8 cellular contexts compared by ENCODE assay signal in genomic region chr11:126194121-126194543, GRCh38. TPM values are rescaled to one million over a fixed set of nuclear protein-coding genes. Genes with fewer than 3 reads are reported as not detected.
DNase-seq lines count a peak whose midpoint lies in the region; ATAC-seq, FAIRE-seq and TF ChIP-seq lines count a peak whose summit lies in the region.

No MANE protein-coding gene starts in this region.

- H3K9me3 ChIP-seq in BE2C: no peaks in the 10 kb centered on the region
- H3K9me3 ChIP-seq in adipocyte (ENCODE audit: control insufficient read depth, low read length): no peaks in the 10 kb centered on the region

- H3K36me3 ChIP-seq in BE2C (peaks cover 75% of the 10 kb centered on the region), adipocyte (ENCODE audit: control insufficient read depth, insufficient read depth, low read length, severe bottlenecking) (peaks cover 40% of the 10 kb centered on the region)

- intact Hi-C loops in left ventricle myocardium superior (cut with micrococcal nuclease): loop anchor here (5.0 kb wide), 1 partner anchor 252 kb away; no protein-coding TSS in a partner anchor

- FAIRE-seq in GM19239 (lab: Jason Lieb, UNC): peak; percentile 72

- peak; percentile 74 for TF ChIP-seq CTCF in BE2C (IDR thresholded peaks at IDR 0.05; ENCODE audit: low read depth, low read length)

- H3K4me3 ChIP-seq in BE2C (ENCODE audit: low read depth, low read length) (no peak overlapping the region), adipocyte (ENCODE audit: low read length) (no peak overlapping the region)

- peak; percentile 61 for DNase-seq in BE2C
- no peak for DNase-seq in GM19239 (ENCODE audit: insufficient read length, low spot score)
- DNase-seq in NCI-H69 (lab: John Stamatoyannopoulos, UW): peak; percentile 53
- DNase-seq in adipocyte (ENCODE audit: low read depth): peak; percentile 83
- DNase-seq in left ventricle myocardium superior: no peak
- peak; percentile 51 for DNase-seq in stimulated activated CD4-positive, alpha-beta T cell treated with anti-CD3 and anti-CD28 coated beads, Interleukin-15, amount 100 ng/mL, for 24 hours

- ATAC-seq in left ventricle myocardium superior (peak; percentile 71), GM18511 (IDR thresholded peaks at IDR 0.05; ENCODE audit: unreplicated experiment) (no peak), HG02610 (IDR thresholded peaks at IDR 0.05; ENCODE audit: unreplicated experiment) (no peak)

- H3K27me3 ChIP-seq in BE2C (no peaks in the 10 kb centered on the region), adipocyte (replicated peaks; ENCODE audit: control insufficient read depth, insufficient read depth, low read length) (no peaks in the 10 kb centered on the region)

- peaks cover 15% of the 10 kb centered on the region for H3K4me1 ChIP-seq in BE2C
- peaks cover 14% of the 10 kb centered on the region for H3K4me1 ChIP-seq in adipocyte (ENCODE audit: control insufficient read depth, insufficient read depth, low read length)

- H3K9ac ChIP-seq in adipocyte (ENCODE audit: low read length): peak overlapping the region; percentile 64

RNA-seq across cellular contexts. Expression of gene RPUSD4, which starts 17.3 kb away (rescaled TPM):
- 72.1 TPM for polyA plus RNA-seq in BE2C (2012; ENCODE audit: insufficient read depth, insufficient read length, low read depth)
- 40.0 TPM for total RNA-seq in left ventricle myocardium superior

RNA-seq across cellular contexts. Expression of gene FAM118B, which starts 17.4 kb away (rescaled TPM):
- polyA plus RNA-seq in BE2C (2012; ENCODE audit: insufficient read depth, insufficient read length, low read depth): 29.3 TPM
- total RNA-seq in left ventricle myocardium superior: 25.1 TPM

Comparison
In these comparisons a context has a peak if more than half of its experiments do, and no peak if none do; other contexts are left out.
1. DNase-seq: peak in BE2C (single experiment), NCI-H69 (single experiment), adipocyte (single experiment) and stimulated activated CD4-positive, alpha-beta T cell treated with anti-CD3 and anti-CD28 coated beads, Interleukin-15, amount 100 ng/mL, for 24 hours (single experiment); none in GM19239 (single experiment) and left ventricle myocardium superior (single experiment).